In genomic region chr12:124898200-124898950, GRCh38 we compare ENCODE assay signal across 8 cellular contexts. TPM values are rescaled to one million over a fixed set of nuclear protein-coding genes. Genes with fewer than 3 reads are reported as not detected.
A peak's percentile ranks its signal among the peaks of the same experiment; 100 is the strongest.
DNase-seq lines count a peak whose midpoint lies in the region; ATAC-seq and TF ChIP-seq lines count a peak whose summit lies in the region.

No MANE protein-coding gene starts in this region.

- ATAC-seq in HG03460 (IDR thresholded peaks at IDR 0.05; ENCODE audit: unreplicated experiment) (peak; percentile 52), GM21619 (IDR thresholded peaks at IDR 0.05; ENCODE audit: unreplicated experiment) (no peak)

- no peaks in the 10 kb centered on the region for H3K4me1 ChIP-seq in sigmoid colon

- no peak for TF ChIP-seq POLR2A in sigmoid colon (IDR thresholded peaks at IDR 0.05)

- no peaks in the 10 kb centered on the region for H3K36me3 ChIP-seq in sigmoid colon

- TF ChIP-seq CTCF in GM12875 (IDR thresholded peaks at IDR 0.05; ENCODE audit: borderline replicate concordance, insufficient read depth, low read depth, low read length) (peak; percentile 71), RWPE1 (conservative IDR thresholded peaks at IDR 0.05; ENCODE audit: low read depth) (peak; percentile 67), sigmoid colon (IDR thresholded peaks at IDR 0.05) (peak in 3 of 4 experiments; percentile 30 to 44 (median 37))

- H3K4me3 ChIP-seq in GM12875 (ENCODE audit: low read depth, low read length), result peak overlapping the region; percentile 15
- H3K4me3 ChIP-seq in sigmoid colon, result no peak overlapping the region

- no peak for TF ChIP-seq EP300 in sigmoid colon (IDR thresholded peaks at IDR 0.05)

- POLR2A ChIA-PET in RWPE1 (lab: Yijun Ruan, JAX; ENCODE audit: low non-redundant PET), result no interaction called here

- no peak for DNase-seq in RWPE1 (ENCODE audit: low spot score)
- DNase-seq in activated effector memory CD4-positive, alpha-beta T cell treated with Interleukin-2 at 50 U/mL for 16 hours, result peak; percentile 51
- DNase-seq in glomerular visceral epithelial cell (ENCODE audit: extremely low spot score), result peak; percentile 29
- peak; percentile 74 for DNase-seq in sigmoid colon
- no peak for DNase-seq in NCI-H2196 (lab: John Stamatoyannopoulos, UW; ENCODE audit: unreplicated experiment)

- no peaks in the 10 kb centered on the region for H3K27me3 ChIP-seq in sigmoid colon

- WGBS in sigmoid colon, 2 donors, result 17 to 38% methylated on average over 18 of the region's 18 CpGs

- H3K9me3 ChIP-seq in sigmoid colon, result no peaks in the 10 kb centered on the region

- intact Hi-C loops in sigmoid colon (cut with DNase I), result no loop called here

- no peak overlapping the region for H3K27ac ChIP-seq in RWPE1
- H3K27ac ChIP-seq in sigmoid colon, result no peak overlapping the region

- CTCF ChIA-PET in RWPE1 (lab: Yijun Ruan, JAX), result interaction anchor here (0.6 to 0.9 kb wide), 5 partner anchors 8 to 270 kb away, joined by 3 to 6 read pairs (median 3); no protein-coding TSS in a partner anchor

RNA-seq across cellular contexts. Expression of gene UBC, which starts 16.1 kb away (rescaled TPM):
- total RNA-seq in sigmoid colon, result 1,000 to 10,000 TPM; 1,126 to 1,785 (median 1,332) TPM
- 1,000 to 10,000 TPM; 1,056 to 1,508 (median 1,064) TPM for polyA plus RNA-seq in sigmoid colon

RNA-seq across cellular contexts. Expression of gene SCARB1, which starts 34.7 kb away (rescaled TPM):
- 10 to 100 TPM in 3 of 4 donors, 1 to 10 TPM in 1; 5.7 to 12.8 (median 10.8) TPM for total RNA-seq in sigmoid colon
- polyA plus RNA-seq in sigmoid colon, result 10 to 100 TPM in 2 of 3 donors, 1 to 10 TPM in 1; 4.2 to 36.4 (median 16.2) TPM

Comparison
In these comparisons a context has a peak if more than half of its experiments do, and no peak if none do; other contexts are left out.
1. DNase-seq: peak in activated effector memory CD4-positive, alpha-beta T cell treated with Interleukin-2 at 50 U/mL for 16 hours (single experiment), glomerular visceral epithelial cell (single experiment) and sigmoid colon (single experiment); none in RWPE1 (single experiment) and NCI-H2196 (single experiment).
2. Peak in every context shown above with its lines, with median percentiles within 50 percentile points of each other: CTCF ChIP-seq.